17 cellular contexts compared by ENCODE assay signal in the genomic region with DNA sequence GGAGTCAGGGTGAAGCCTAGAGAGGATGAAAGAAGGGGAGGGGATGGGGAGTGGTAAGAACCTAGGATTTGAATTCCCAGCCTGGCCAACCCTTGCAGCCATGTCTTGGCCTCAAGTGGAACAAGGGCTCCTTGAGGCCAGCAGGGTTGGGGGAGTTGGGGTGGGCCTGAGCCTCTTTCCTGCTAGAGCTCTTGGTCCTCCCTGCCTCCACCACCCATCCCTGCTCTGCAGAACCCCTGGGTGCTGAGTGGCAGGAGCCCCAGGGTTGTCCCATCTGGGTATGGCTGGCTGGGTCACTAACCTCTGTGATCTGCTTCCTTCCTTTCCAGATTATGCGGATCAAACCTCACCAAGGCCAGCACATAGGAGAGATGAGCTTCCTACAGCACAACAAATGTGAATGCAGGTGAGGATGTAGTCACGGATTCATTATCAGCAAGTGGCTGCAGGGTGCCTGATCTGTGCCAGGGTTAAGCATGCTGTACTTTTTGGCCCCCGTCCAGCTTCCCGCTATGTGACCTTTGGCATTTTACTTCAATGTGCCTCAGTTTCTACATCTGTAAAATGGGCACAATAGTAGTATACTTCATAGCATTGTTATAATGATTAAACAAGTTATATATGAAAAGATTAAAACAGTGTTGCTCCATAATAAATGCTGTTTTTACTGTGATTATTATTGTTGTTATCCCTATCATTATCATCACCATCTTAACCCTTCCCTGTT. TPM values are rescaled to one million over a fixed set of nuclear protein-coding genes. Genes with fewer than 3 reads are reported as not detected.
A peak's percentile ranks its signal among the peaks of the same experiment; 100 is the strongest.
DNase-seq lines count a peak whose midpoint lies in the region; ATAC-seq and TF ChIP-seq lines count a peak whose summit lies in the region.
"Had no signal": no experiment of that assay in that cellular context is flagged by ENCODE, and none has a peak within 500 bp of the region (broad histone marks: within the 10 kb centered on the region; RNA-seq: fewer than 3 reads in every experiment).

No MANE protein-coding gene starts in this region.

- no peaks in the 10 kb centered on the region for H3K9me3 Mint-ChIP-seq in chondrocyte (ENCODE audit: low read depth)
- no peaks in the 10 kb centered on the region for H3K9me3 Mint-ChIP-seq in activated CD4-positive, alpha-beta T cell treated with anti-CD3 and anti-CD28 coated beads, Interleukin-2, amount 10 ng/mL, durations not matched to agents 24 days and 14 days
- H3K9me3 Mint-ChIP-seq: CD4-positive, CD25-positive, alpha-beta regulatory T cell had no signal

- H3K27me3 ChIP-seq in left ventricle myocardium inferior (ENCODE audit: low read depth) (no peaks in the 10 kb centered on the region), psoas muscle (ENCODE audit: insufficient read depth in 3 of 3, low read length in 2 of 3) (no peaks in the 10 kb centered on the region)

- H3K27ac Mint-ChIP-seq in chondrocyte (ENCODE audit: unreplicated experiment): no peak overlapping the region
- no peak overlapping the region for H3K27ac Mint-ChIP-seq in activated CD4-positive, alpha-beta T cell treated with anti-CD3 and anti-CD28 coated beads, Interleukin-2, amount 10 ng/mL, durations not matched to agents 24 days and 14 days

- H3K27ac ChIP-seq in left ventricle myocardium inferior (replicated peaks) (peak overlapping the region; percentile 98), psoas muscle (peak overlapping the region; percentile 99)

- peaks cover 100% of the 10 kb centered on the region for H3K4me1 ChIP-seq in left ventricle myocardium inferior
- H3K4me1 ChIP-seq in psoas muscle: peaks cover 70% of the 10 kb centered on the region

- intact Hi-C loops in left ventricle myocardium inferior (cut with micrococcal nuclease) (no loop called here), cardiac septum (cut with DNase I) (loop anchor here (10.0 kb wide), 1 partner anchor 447 kb away; the partner anchor contains the start of gene SLC29A1), psoas muscle (cut with DNase I) (no loop called here)
- intact Hi-C loops in activated CD4-positive, alpha-beta T cell treated with anti-CD3 and anti-CD28 coated beads, Interleukin-2, amount 10 ng/mL, durations not matched to agents 24 days and 14 days (cut with micrococcal nuclease): no loop called here

- H3K36me3 ChIP-seq in left ventricle myocardium inferior (peaks cover 84% of the 10 kb centered on the region), psoas muscle (ENCODE audit: insufficient read depth in 1 of 2, low read depth in 1 of 2) (peaks cover 9 to 88% of the 10 kb centered on the region in 2 donors)

- H3K27me3 Mint-ChIP-seq in chondrocyte (ENCODE audit: low read depth): no peaks in the 10 kb centered on the region
- H3K27me3 Mint-ChIP-seq in activated CD4-positive, alpha-beta T cell treated with anti-CD3 and anti-CD28 coated beads, Interleukin-2, amount 10 ng/mL, durations not matched to agents 24 days and 14 days: no peaks in the 10 kb centered on the region

- TF ChIP-seq CTCF in left ventricle myocardium inferior (IDR thresholded peaks at IDR 0.05; ENCODE audit: borderline replicate concordance) (no peak), chondrocyte (IDR thresholded peaks at IDR 0.05) (no peak), psoas muscle (IDR thresholded peaks at IDR 0.05) (no peak)

- DNase-seq in left ventricle myocardium inferior (no peak), cardiac septum (ENCODE audit: low spot score) (no peak), chondrocyte (ENCODE audit: low spot score) (peak; percentile 49), psoas muscle (no peak), NCI-H69 (lab: John Stamatoyannopoulos, UW) (no peak), COLO668 (lab: John Stamatoyannopoulos, UW; ENCODE audit: unreplicated experiment) (no peak)
- no peak for DNase-seq in activated CD4-positive, alpha-beta T cell treated with anti-CD3 and anti-CD28 coated beads, Interleukin-2, amount 10 ng/mL, durations not matched to agents 24 days and 14 days
- DNase-seq: AML-193; CD4-positive, CD25-positive, alpha-beta regulatory T cell; DND-41; GDM1; KBM-7; NCI-H1048; NCI-H146; NCI-H345; SIG-M5 had no signal

- peaks cover 34% of the 10 kb centered on the region for H3K36me3 Mint-ChIP-seq in chondrocyte (ENCODE audit: low read depth)
- peaks cover 43% of the 10 kb centered on the region for H3K36me3 Mint-ChIP-seq in activated CD4-positive, alpha-beta T cell treated with anti-CD3 and anti-CD28 coated beads, Interleukin-2, amount 10 ng/mL, durations not matched to agents 24 days and 14 days (ENCODE audit: low read depth)
- H3K36me3 Mint-ChIP-seq: CD4-positive, CD25-positive, alpha-beta regulatory T cell had no signal

- no peaks in the 10 kb centered on the region for H3K9me3 ChIP-seq in left ventricle myocardium inferior (replicated peaks)
- no peaks in the 10 kb centered on the region for H3K9me3 ChIP-seq in psoas muscle
- H3K9me3 ChIP-seq: HAP-1 had no signal

- no peak overlapping the region for H3K4me3 ChIP-seq in left ventricle myocardium inferior
- H3K4me3 ChIP-seq in psoas muscle: peak overlapping the region; percentile 25
- H3K4me3 ChIP-seq: HAP-1 had no signal

- no peak overlapping the region for H3K4me3 Mint-ChIP-seq in chondrocyte (ENCODE audit: unreplicated experiment)
- no peak overlapping the region for H3K4me3 Mint-ChIP-seq in activated CD4-positive, alpha-beta T cell treated with anti-CD3 and anti-CD28 coated beads, Interleukin-2, amount 10 ng/mL, durations not matched to agents 24 days and 14 days
- H3K4me3 Mint-ChIP-seq: CD4-positive, CD25-positive, alpha-beta regulatory T cell had no signal

- peaks cover 51% of the 10 kb centered on the region for H3K4me1 Mint-ChIP-seq in chondrocyte (ENCODE audit: low read depth)
- peaks cover 27% of the 10 kb centered on the region for H3K4me1 Mint-ChIP-seq in activated CD4-positive, alpha-beta T cell treated with anti-CD3 and anti-CD28 coated beads, Interleukin-2, amount 10 ng/mL, durations not matched to agents 24 days and 14 days

- WGBS in psoas muscle, 3 donors: 69 to 85% (median 80%) methylated on average over 4 of the region's 4 CpGs

- no peak for ATAC-seq in psoas muscle

RNA-seq across cellular contexts. Expression of gene VEGFA, which starts 8.3 kb away (rescaled TPM):
- 359 TPM for total RNA-seq in left ventricle myocardium inferior
- total RNA-seq in cardiac septum: 233 TPM
- total RNA-seq in chondrocyte: 24.8 to 139 TPM (median 137 TPM) in 3 replicates
- total RNA-seq in psoas muscle: 100 to 1,000 TPM; 132 to 345 (median 208) TPM
- 100 to 1,000 TPM in 1 of 3 donors, 10 to 100 TPM in 2; 78.1 to 125 (median 88.3) TPM for polyA plus RNA-seq in psoas muscle
- total RNA-seq in activated CD4-positive, alpha-beta T cell treated with anti-CD3 and anti-CD28 coated beads, Interleukin-2, amount 10 ng/mL, durations not matched to agents 24 days and 14 days: 62.9 and 64.6 TPM in 2 replicates
